ENCODE assay signal across 8 cellular contexts in the genomic region with DNA sequence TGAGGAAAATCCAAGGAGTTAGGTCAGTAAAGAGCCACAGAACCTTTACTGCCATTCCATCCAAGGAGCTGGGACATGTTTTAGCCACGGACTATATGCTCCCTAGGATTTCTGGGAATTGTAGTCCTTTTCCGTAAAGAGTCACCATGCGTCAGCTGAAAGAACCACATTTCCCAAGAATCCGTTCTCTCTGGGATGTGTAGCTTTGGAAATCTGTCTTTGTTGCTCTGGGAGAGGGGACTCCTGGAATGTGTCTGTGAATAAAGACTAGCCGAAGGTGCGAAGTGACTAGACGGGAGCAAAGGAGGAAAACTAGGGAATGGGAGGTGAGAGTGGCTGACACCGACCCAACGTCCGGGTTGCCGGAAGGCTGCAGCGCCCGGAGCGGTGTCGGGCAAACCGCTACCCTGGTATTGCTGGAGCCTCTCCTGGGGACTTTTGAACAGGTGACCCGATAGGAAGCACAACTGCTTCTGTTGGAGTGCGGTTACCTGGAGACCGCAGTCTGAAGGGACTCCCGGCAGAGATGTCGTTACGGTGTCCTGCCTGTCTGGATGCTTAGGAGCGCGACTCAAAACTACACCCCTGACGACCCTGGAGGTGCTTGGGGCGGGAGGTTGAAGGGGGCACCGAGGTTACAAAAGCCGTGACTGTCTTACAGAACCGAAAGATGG. TPM values are rescaled to one million over a fixed set of nuclear protein-coding genes. Genes with fewer than 3 reads are reported as not detected.
DNase-seq lines count a peak whose midpoint lies in the region; ATAC-seq and TF ChIP-seq lines count a peak whose summit lies in the region.

A gene with protein sequence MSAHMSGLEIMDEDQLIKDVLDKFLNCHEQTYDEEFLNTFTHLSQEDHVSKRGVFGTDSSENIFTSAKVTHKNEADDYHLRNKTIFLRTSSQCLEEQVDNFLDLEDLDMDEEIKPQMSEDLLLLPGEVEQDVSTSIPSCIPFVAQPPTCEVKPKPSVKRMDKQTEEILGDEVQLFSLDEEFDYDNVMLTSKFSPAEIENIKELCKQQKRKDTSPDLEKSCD (plus strand): TSS at position 187 of the 674 bp plus-strand sequence. CDS start 15,602 bp downstream, outside the sequence.

- peaks cover 20% of the 10 kb centered on the region for H3K27me3 Mint-ChIP-seq in activated naive CD4-positive, alpha-beta T cell treated with anti-CD3 and anti-CD28 coated beads for 36 hours (ENCODE audit: low read depth)
- H3K27me3 Mint-ChIP-seq in naive thymus-derived CD4-positive, alpha-beta T cell: peaks cover 34 to 62% (median 41%) of the 10 kb centered on the region in 5 donors

- POLR2A ChIA-PET in naive thymus-derived CD4-positive, alpha-beta T cell (lab: Charles Lee): no interaction called here

- WGBS in tibial nerve, 2 donors: 0% methylated on average over 29 of the region's 29 CpGs

- H3K9me3 ChIP-seq in naive thymus-derived CD4-positive, alpha-beta T cell (ENCODE audit: control insufficient read depth in 2 of 3, low read length in 3 of 3): no peaks in the 10 kb centered on the region
- no peaks in the 10 kb centered on the region for H3K9me3 ChIP-seq in tibial nerve

- peak; percentile 76 for DNase-seq in CD1c-positive myeloid dendritic cell (ENCODE audit: extremely low spot score)
- peak; percentile 95 for DNase-seq in HT-29 (ENCODE audit: low spot score)
- DNase-seq in NOMO-1 (lab: John Stamatoyannopoulos, UW; ENCODE audit: unreplicated experiment in 2 of 2): peak; percentile 38 to 77
- DNase-seq in activated naive CD4-positive, alpha-beta T cell treated with anti-CD3 and anti-CD28 coated beads for 36 hours: peak; percentile 44
- DNase-seq in foreskin fibroblast: peak; percentile 82 to 93
- peak in 7 of 9 donors; percentile 10 to 48 (median 34) for DNase-seq in naive thymus-derived CD4-positive, alpha-beta T cell
- peak in 1 of 2 donors; percentile 60 for DNase-seq in tibial nerve (ENCODE audit: low spot score in 2 of 2)

- TF ChIP-seq CTCF in foreskin fibroblast (IDR thresholded peaks at IDR 0.05; ENCODE audit: low read depth, low read length): no peak
- peak in 1 of 5 experiments; percentile 33 for TF ChIP-seq CTCF in tibial nerve (IDR thresholded peaks at IDR 0.05)

- H3K4me1 Mint-ChIP-seq in activated naive CD4-positive, alpha-beta T cell treated with anti-CD3 and anti-CD28 coated beads for 36 hours (ENCODE audit: low read depth): peaks cover 9% of the 10 kb centered on the region
- H3K4me1 Mint-ChIP-seq in naive thymus-derived CD4-positive, alpha-beta T cell: peaks cover 4 to 16% (median 9%) of the 10 kb centered on the region in 7 donors

- no peaks in the 10 kb centered on the region for H3K4me1 ChIP-seq in naive thymus-derived CD4-positive, alpha-beta T cell (ENCODE audit: control insufficient read depth in 2 of 2, insufficient read depth in 2 of 2, low read length in 2 of 2)
- H3K4me1 ChIP-seq in tibial nerve: peaks cover 0 to 14% (median 0%) of the 10 kb centered on the region in 4 donors

- peak within 1 kb of the TSS; percentile 79 for H3K4me3 Mint-ChIP-seq in activated naive CD4-positive, alpha-beta T cell treated with anti-CD3 and anti-CD28 coated beads for 36 hours
- H3K4me3 Mint-ChIP-seq in naive thymus-derived CD4-positive, alpha-beta T cell: peak within 1 kb of the TSS; percentile 77 to 99 (median 94)

- H3K27ac ChIP-seq in naive thymus-derived CD4-positive, alpha-beta T cell (ENCODE audit: low read depth, low read length): no peak within 1 kb of the TSS
- peak within 1 kb of the TSS in 1 of 4 donors; percentile 68 for H3K27ac ChIP-seq in tibial nerve

- H3K36me3 Mint-ChIP-seq in activated naive CD4-positive, alpha-beta T cell treated with anti-CD3 and anti-CD28 coated beads for 36 hours (ENCODE audit: low read depth): no peaks in the 10 kb centered on the region
- H3K36me3 Mint-ChIP-seq in naive thymus-derived CD4-positive, alpha-beta T cell: peaks cover 0 to 1% (median 0%) of the 10 kb centered on the region in 5 donors

- H3K27me3 ChIP-seq in naive thymus-derived CD4-positive, alpha-beta T cell (ENCODE audit: control insufficient read depth in 2 of 2, insufficient read depth in 2 of 2, low read length in 2 of 2): peaks cover 0 to 3% of the 10 kb centered on the region in 2 donors
- H3K27me3 ChIP-seq in tibial nerve: peaks cover 0 to 23% of the 10 kb centered on the region in 2 donors

- intact Hi-C loops in activated naive CD4-positive, alpha-beta T cell treated with anti-CD3 and anti-CD28 coated beads for 36 hours (cut with micrococcal nuclease): no loop called here
- intact Hi-C loops in naive thymus-derived CD4-positive, alpha-beta T cell (cut with micrococcal nuclease): no loop called here

- H3K36me3 ChIP-seq in naive thymus-derived CD4-positive, alpha-beta T cell (ENCODE audit: control insufficient read depth in 2 of 3, insufficient read depth in 3 of 3, low read length in 3 of 3): no peaks in the 10 kb centered on the region
- H3K36me3 ChIP-seq in tibial nerve: no peaks in the 10 kb centered on the region

- H3K4me3 ChIP-seq in foreskin fibroblast (ENCODE audit: low read depth in 1 of 2, low read length in 2 of 2) (peak within 1 kb of the TSS; percentile 77 to 95), tibial nerve (peak within 1 kb of the TSS; percentile 50 to 68 (median 62))
- H3K4me3 ChIP-seq in naive thymus-derived CD4-positive, alpha-beta T cell (ENCODE audit: low read length): peak within 1 kb of the TSS; percentile 60

- H3K9me3 Mint-ChIP-seq in activated naive CD4-positive, alpha-beta T cell treated with anti-CD3 and anti-CD28 coated beads for 36 hours: no peaks in the 10 kb centered on the region
- H3K9me3 Mint-ChIP-seq in naive thymus-derived CD4-positive, alpha-beta T cell: no peaks in the 10 kb centered on the region

- ATAC-seq in GM19468 (IDR thresholded peaks at IDR 0.05; ENCODE audit: extremely low read depth, unreplicated experiment): peak; percentile 59
- peak; percentile 95 for ATAC-seq in naive thymus-derived CD4-positive, alpha-beta T cell

- CTCF ChIA-PET in activated naive CD4-positive, alpha-beta T cell treated with anti-CD3 and anti-CD28 coated beads for 36 hours (lab: Charles Lee): no interaction called here
- CTCF ChIA-PET in naive thymus-derived CD4-positive, alpha-beta T cell (lab: Charles Lee): no interaction called here

- TF ChIP-seq EP300 in tibial nerve (IDR thresholded peaks at IDR 0.05): peak; percentile 22 to 73

- TF ChIP-seq POLR2A in tibial nerve (IDR thresholded peaks at IDR 0.05): peak in 1 of 2 donors; percentile 11

- H3K27ac Mint-ChIP-seq in activated naive CD4-positive, alpha-beta T cell treated with anti-CD3 and anti-CD28 coated beads for 36 hours: no peak within 1 kb of the TSS
- peak within 1 kb of the TSS in 4 of 9 donors; percentile 69 to 84 (median 78) for H3K27ac Mint-ChIP-seq in naive thymus-derived CD4-positive, alpha-beta T cell

RNA-seq across cellular contexts. Expression of the gene that starts here (rescaled TPM):
- 2.2 and 6.3 TPM in 2 replicates for total RNA-seq in HT-29 (2014; rRNA removed; shearing (Covaris generic))
- 1 to 10 TPM; 4.2 to 5.0 TPM for total RNA-seq in activated naive CD4-positive, alpha-beta T cell treated with anti-CD3 and anti-CD28 coated beads for 36 hours
- 1 to 10 TPM in 4 of 5 experiments, not detected in 1; 1.1 to 4.7 (median 1.6) TPM for total RNA-seq in naive thymus-derived CD4-positive, alpha-beta T cell
- polyA plus RNA-seq in naive thymus-derived CD4-positive, alpha-beta T cell: 10 to 100 TPM; 13.1 to 14.1 TPM
- total RNA-seq in tibial nerve: 10 to 100 TPM; 17.2 to 40.2 (median 20.7) TPM
